Comparison of ENCODE assay signal across 8 cellular contexts in the genomic region with DNA sequence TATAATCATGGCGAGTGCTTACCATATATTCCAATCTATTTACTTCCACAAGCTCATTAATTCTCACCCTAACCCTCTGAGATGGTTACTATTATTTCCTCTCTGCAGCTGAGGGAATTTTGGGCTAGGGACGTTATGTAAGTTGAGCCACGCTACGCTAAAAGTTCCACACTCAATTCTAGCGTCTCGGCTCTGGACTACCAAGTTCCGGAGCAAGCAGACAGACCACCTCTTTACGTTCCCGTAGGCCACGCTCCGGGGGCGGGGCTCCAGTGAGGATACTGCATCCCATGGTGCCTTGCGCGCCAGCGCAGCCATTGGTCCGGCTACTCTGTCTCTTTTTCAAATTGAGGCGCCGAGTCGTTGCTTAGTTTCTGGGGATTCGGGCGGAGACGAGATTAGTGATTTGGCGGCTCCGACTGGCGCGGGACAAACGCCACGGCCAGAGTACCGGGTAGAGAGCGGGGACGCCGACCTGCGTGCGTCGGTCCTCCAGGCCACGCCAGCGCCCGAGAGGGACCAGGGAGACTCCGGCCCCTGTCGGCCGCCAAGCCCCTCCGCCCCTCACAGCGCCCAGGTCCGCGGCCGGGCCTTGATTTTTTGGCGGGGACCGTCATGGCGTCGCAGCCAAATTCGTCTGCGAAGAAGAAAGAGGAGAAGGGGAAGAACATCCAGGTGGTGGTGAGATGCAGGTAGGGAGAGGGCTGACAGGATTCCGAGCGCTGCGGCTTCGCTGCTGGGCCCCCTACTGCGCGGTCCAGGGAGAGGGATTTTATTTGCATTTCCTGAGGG. TPM values are rescaled to one million over a fixed set of nuclear protein-coding genes. Genes with fewer than 3 reads are reported as not detected.
A peak's percentile ranks its signal among the peaks of the same experiment; 100 is the strongest.
DNase-seq lines count a peak whose midpoint lies in the region; ATAC-seq, FAIRE-seq and TF ChIP-seq lines count a peak whose summit lies in the region.

A gene (plus strand): TSS at position 370 of the 792 bp plus-strand sequence. CDS start 246 bp downstream, at position 616.

- ATAC-seq in HG02852 (IDR thresholded peaks at IDR 0.05; ENCODE audit: unreplicated experiment) (peak; percentile 64), left cardiac atrium (peak; percentile 96 to 97)

- peak; percentile 97 for FAIRE-seq in GM12892 (lab: Jason Lieb, UNC)

- DNase-seq in GM12892 (ENCODE audit: insufficient read length) (peak; percentile 69), NCI-H146 treated with DMSO at 0.1 percent for 48 hours (lab: John Stamatoyannopoulos, UW; ENCODE audit: unreplicated experiment) (peak; percentile 90), amniotic epithelial cell (ENCODE audit: low read depth) (peak; percentile 96), left cardiac atrium (peak; percentile 99), posterior vena cava (ENCODE audit: low spot score) (peak; percentile 100), ureter (ENCODE audit: low spot score) (peak; percentile 98)

- peak; percentile 97 for TF ChIP-seq POLR2A in GM12892 (IDR thresholded peaks at IDR 0.05; ENCODE audit: low read depth, low read length)

- intact Hi-C loops in T-helper 1 cell treated with Interleukin-12 subunit alpha and Interleukin-12 subunit beta and Interleukin-4 antibody, amounts not matched to agents 30 ng/mL and 1 ng/mL, for 36 hours (cut with micrococcal nuclease): loop anchor here (1.0 to 5.0 kb wide), 8 partner anchors 255 to 1954 kb away; a partner anchor contains a TSS
- intact Hi-C loops in left cardiac atrium (cut with DNase I): loop anchor here in 1 of 2 donors (5.0 kb wide), 1 partner anchor 289 kb away; no protein-coding TSS in a partner anchor
- intact Hi-C loops in posterior vena cava (cut with DNase I): no loop called here

RNA-seq across cellular contexts. Expression of the gene that starts here (rescaled TPM):
- 25.8 TPM for polyA plus RNA-seq in GM12892 (2012; ENCODE audit: missing spikeins)
- 52.4 and 52.8 TPM in 2 replicates for total RNA-seq in T-helper 1 cell treated with Interleukin-12 subunit alpha and Interleukin-12 subunit beta and Interleukin-4 antibody, amounts not matched to agents 30 ng/mL and 1 ng/mL, for 36 hours
- total RNA-seq in left cardiac atrium (1 to 10 TPM in 1 of 2 donors, under 1 TPM in 1; 0.39 to 1.6 TPM), posterior vena cava (1 to 10 TPM in 1 of 2 donors, under 1 TPM in 1; 0.67 to 1.1 TPM), ureter (1.4 TPM)

Comparison
In these comparisons a context has a peak if more than half of its experiments do, and no peak if none do; other contexts are left out.
1. Peak in every context shown above with its lines: DNase-seq and ATAC-seq.
2. RNA of the gene that starts here (total RNA-seq): 52.4 to 52.8 TPM in T-helper 1 cell treated with Interleukin-12 subunit alpha and Interleukin-12 subunit beta and Interleukin-4 antibody, amounts not matched to agents 30 ng/mL and 1 ng/mL, for 36 hours; 0.39 to 1.6 TPM in left cardiac atrium, 1.4 TPM in ureter (single experiment) and 0.67 to 1.1 TPM in posterior vena cava; every median in the first group is over 10 times any median in the second.